In genomic region chr1:92883297-92883696, GRCh38 we compare ENCODE assay signal across 16 cellular contexts. TPM values are rescaled to one million over a fixed set of nuclear protein-coding genes. Genes with fewer than 3 reads are reported as not detected.
A peak's percentile ranks its signal among the peaks of the same experiment; 100 is the strongest.
DNase-seq lines count a peak whose midpoint lies in the region; ATAC-seq and TF ChIP-seq lines count a peak whose summit lies in the region.
"Had no signal": no experiment of that assay in that cellular context is flagged by ENCODE, and none has a peak within 500 bp of the region (broad histone marks: within the 10 kb centered on the region; RNA-seq: fewer than 3 reads in every experiment).

No MANE protein-coding gene starts in this region.

- no peak overlapping the region for H3K4me3 Mint-ChIP-seq in T-helper 17 cell
- H3K4me3 Mint-ChIP-seq in immature natural killer cell: peak overlapping the region; percentile 69 to 83 (median 81)
- H3K4me3 Mint-ChIP-seq: nephron had no signal

- TF ChIP-seq CTCF in DND-41 (IDR thresholded peaks at IDR 0.05; ENCODE audit: borderline replicate concordance, extremely low read depth, low read length, poor library complexity, severe bottlenecking): no peak
- no peak for TF ChIP-seq CTCF in tibial nerve (IDR thresholded peaks at IDR 0.05)

- peak; percentile 23; the same call in 2 of the 3 replicates for ATAC-seq in DND-41 (ENCODE audit: insufficient read depth, low read depth)
- ATAC-seq in T-helper 17 cell: peak; percentile 39
- ATAC-seq: SK-N-SH treated with all-trans-retinoic acid at 6 μM for 48 hours had no signal

- no peak for TF ChIP-seq POLR2A in tibial nerve (IDR thresholded peaks at IDR 0.05)

- no peak overlapping the region for H3K9ac ChIP-seq in BLaER1 treated with 17β-estradiol and CSF1 and Interleukin-3, amounts not matched to agents 10 nM and 100 nM
- H3K9ac ChIP-seq in DND-41 (ENCODE audit: low read depth, low read length): peak overlapping the region; percentile 32

- peak overlapping the region; percentile 40 for H2AFZ ChIP-seq in DND-41 (ENCODE audit: low read depth, low read length)
- H2AFZ ChIP-seq: PC-9 had no signal

- peaks cover 6 to 18% (median 10%) of the 10 kb centered on the region in 10 experiments; a peak in 17 of 20 replicates for H3K4me1 ChIP-seq in BLaER1 treated with 17β-estradiol and CSF1 and Interleukin-3, amounts not matched to agents 10 nM and 100 nM
- H3K4me1 ChIP-seq in DND-41 (ENCODE audit: insufficient read depth, low read length): peaks cover 47% of the 10 kb centered on the region
- H3K4me1 ChIP-seq in tibial nerve: peaks cover 0 to 10% (median 3%) of the 10 kb centered on the region in 4 donors

- DNase-seq in DND-41: no peak
- DNase-seq in T-helper 17 cell: no peak
- no peak for DNase-seq in immature natural killer cell
- no peak for DNase-seq in Kasumi-1 (lab: John Stamatoyannopoulos, UW)
- DNase-seq in tibial nerve (ENCODE audit: low spot score in 2 of 2): no peak
- DNase-seq in NCI-H446 treated with DMSO at 0.1 percent for 48 hours (lab: John Stamatoyannopoulos, UW): no peak
- DNase-seq: amygdala, DMS79 treated with DMSO at 0.1 percent for 48 hours, NCI-H1930, NCI-H510A treated with DMSO at 0.1 percent for 48 hours, PC-9 had no signal

- H3K9me3 ChIP-seq in BLaER1 treated with 17β-estradiol and CSF1 and Interleukin-3, amounts not matched to agents 10 nM and 100 nM (replicated peaks in 1 of 11): peaks cover 0 to 1% (median 0%) of the 10 kb centered on the region in 11 experiments; a peak in 3 of 22 replicates
- H3K9me3 ChIP-seq in DND-41 (ENCODE audit: insufficient read depth, low read length, severe bottlenecking): no peaks in the 10 kb centered on the region
- H3K9me3 ChIP-seq in T-helper 17 cell (ENCODE audit: control insufficient read depth, low read length, poor library complexity, severe bottlenecking): no peaks in the 10 kb centered on the region
- no peaks in the 10 kb centered on the region for H3K9me3 ChIP-seq in tibial nerve
- H3K9me3 ChIP-seq: MG63 had no signal

- peak overlapping the region in 7 of 11 experiments; percentile 16 to 69 (median 35); a peak in 12 of 22 replicates for H3K4me2 ChIP-seq in BLaER1 treated with 17β-estradiol and CSF1 and Interleukin-3, amounts not matched to agents 10 nM and 100 nM
- H3K4me2 ChIP-seq in DND-41 (ENCODE audit: insufficient read depth, low read length): peak overlapping the region; percentile 56
- H3K4me2 ChIP-seq: PC-9 had no signal

- no peaks in the 10 kb centered on the region for H4K20me1 ChIP-seq in BLaER1 treated with 17β-estradiol and CSF1 and Interleukin-3, amounts not matched to agents 10 nM and 100 nM
- H4K20me1 ChIP-seq in DND-41 (ENCODE audit: insufficient read depth, low read length): no peaks in the 10 kb centered on the region

- TF ChIP-seq EP300 in tibial nerve (IDR thresholded peaks at IDR 0.05): no peak

- no peaks in the 10 kb centered on the region for H3K36me3 ChIP-seq in BLaER1 treated with 17β-estradiol and CSF1 and Interleukin-3, amounts not matched to agents 10 nM and 100 nM
- no peaks in the 10 kb centered on the region for H3K36me3 ChIP-seq in DND-41 (ENCODE audit: insufficient read depth, low read length)
- no peaks in the 10 kb centered on the region for H3K36me3 ChIP-seq in tibial nerve
- H3K36me3 ChIP-seq: MG63 had no signal

- peak overlapping the region in 2 of 11 experiments; percentile 17 to 23; a peak in 2 of 22 replicates for H3K27ac ChIP-seq in BLaER1 treated with 17β-estradiol and CSF1 and Interleukin-3, amounts not matched to agents 10 nM and 100 nM
- peak overlapping the region; percentile 71 for H3K27ac ChIP-seq in DND-41 (ENCODE audit: low read length)
- H3K27ac ChIP-seq in tibial nerve: no peak overlapping the region
- H3K27ac ChIP-seq: PC-9, VCaP had no signal

- no peak overlapping the region for H3K4me3 ChIP-seq in BLaER1 treated with 17β-estradiol and CSF1 and Interleukin-3, amounts not matched to agents 10 nM and 100 nM
- H3K4me3 ChIP-seq in DND-41 (ENCODE audit: low read depth in 1 of 2, low read length in 2 of 2) (peak overlapping the region in 1 of 2 experiments; percentile 24; a peak in 2 of 4 replicates), tibial nerve (no peak overlapping the region)
- H3K4me3 ChIP-seq: MG63, PC-9 had no signal

- H3K27me3 ChIP-seq in BLaER1 treated with 17β-estradiol and CSF1 and Interleukin-3, amounts not matched to agents 10 nM and 100 nM: no peaks in the 10 kb centered on the region
- H3K27me3 ChIP-seq in DND-41 (ENCODE audit: insufficient read depth, low read length, poor library complexity) (no peaks in the 10 kb centered on the region), tibial nerve (no peaks in the 10 kb centered on the region)
- H3K27me3 ChIP-seq: MG63 had no signal

- H3K27ac Mint-ChIP-seq in T-helper 17 cell (peak overlapping the region; percentile 80), immature natural killer cell (peak overlapping the region; percentile 95 to 98 (median 97))
- H3K27ac Mint-ChIP-seq: nephron had no signal

- no peaks in the 10 kb centered on the region for H3K27me3 Mint-ChIP-seq in T-helper 17 cell
- peaks cover 0 to 6% (median 2%) of the 10 kb centered on the region in 3 donors for H3K27me3 Mint-ChIP-seq in immature natural killer cell (ENCODE audit: low read depth in 3 of 3)

- no peaks in the 10 kb centered on the region for H3K9me3 Mint-ChIP-seq in immature natural killer cell
- H3K9me3 Mint-ChIP-seq: nephron had no signal

- H3K4me1 Mint-ChIP-seq in T-helper 17 cell (peaks cover 23% of the 10 kb centered on the region), immature natural killer cell (peaks cover 53 to 61% of the 10 kb centered on the region in 2 donors)
- H3K4me1 Mint-ChIP-seq: nephron had no signal

- H3K79me2 ChIP-seq in DND-41 (ENCODE audit: insufficient read depth, low read length): peaks cover 72% of the 10 kb centered on the region

- H3K36me3 Mint-ChIP-seq in T-helper 17 cell (ENCODE audit: low read depth): no peaks in the 10 kb centered on the region
- peaks cover 0 to 4% (median 0%) of the 10 kb centered on the region in 3 donors for H3K36me3 Mint-ChIP-seq in immature natural killer cell

RNA-seq across cellular contexts. Expression of gene RPL5, which starts 51.5 kb away (rescaled TPM):
- total RNA-seq in T-helper 17 cell (1,000 to 10,000 TPM; 1,386 to 1,390 TPM), tibial nerve (1,000 to 10,000 TPM; 1,387 to 1,574 (median 1,436) TPM)
- 1,000 to 10,000 TPM; 1,077 to 1,697 (median 1,102) TPM for polyA plus RNA-seq in immature natural killer cell
